Comparison of ENCODE assay signal across 13 cellular contexts in genomic region chr6:3419624-3420272, GRCh38. TPM values are rescaled to one million over a fixed set of nuclear protein-coding genes. Genes with fewer than 3 reads are reported as not detected.
DNase-seq lines count a peak whose midpoint lies in the region; ATAC-seq and TF ChIP-seq lines count a peak whose summit lies in the region.
"Had no signal": no experiment of that assay in that cellular context is flagged by ENCODE, and none has a peak within 500 bp of the region (broad histone marks: within the 10 kb centered on the region; RNA-seq: fewer than 3 reads in every experiment).

No MANE protein-coding gene starts in this region.

- peaks cover 8% of the 10 kb centered on the region for H3K27me3 Mint-ChIP-seq in GM23338 (ENCODE audit: insufficient read depth, low read depth, poor library complexity)
- H3K27me3 Mint-ChIP-seq in Calu3 (ENCODE audit: unreplicated experiment) = no peaks in the 10 kb centered on the region
- H3K27me3 Mint-ChIP-seq: CD4-positive, alpha-beta T cell had no signal

- H3K27ac Mint-ChIP-seq in GM23338 = peak overlapping the region; percentile 89
- H3K27ac Mint-ChIP-seq in Calu3 (ENCODE audit: unreplicated experiment) = no peak overlapping the region
- H3K27ac Mint-ChIP-seq: activated naive CD8-positive, alpha-beta T cell treated with anti-CD3 and anti-CD28 coated beads, Interleukin-2, amount 50 U/mL, for 24 hours; CD4-positive, alpha-beta T cell had no signal

- ATAC-seq in GM23338 (no peak), HG03571 (IDR thresholded peaks at IDR 0.05; ENCODE audit: unreplicated experiment) (no peak), HG03175 (IDR thresholded peaks at IDR 0.05; ENCODE audit: unreplicated experiment) (no peak)
- ATAC-seq: activated naive CD8-positive, alpha-beta T cell treated with anti-CD3 and anti-CD28 coated beads, Interleukin-2, amount 50 U/mL, for 24 hours; Right ventricle myocardium inferior; stimulated activated naive CD8-positive, alpha-beta T cell treated with anti-CD3 and anti-CD28 coated beads, Interleukin-15, Interleukin-2, amounts not matched to agents 100 U/mL and 50 U/mL, for 24 hours had no signal

- in situ Hi-C loops in GM13977 (cut with MboI; ENCODE audit: low pct_unique_long_range_greater_than_20kb, low sequenced_read_pairs, unreplicated experiment) = no loop called here

- H3K4me1 Mint-ChIP-seq in GM23338 (peaks cover 98% of the 10 kb centered on the region), Calu3 (ENCODE audit: low read depth, unreplicated experiment) (peaks cover 15% of the 10 kb centered on the region)

- H3K4me3 ChIP-seq in GM23338 (no peak overlapping the region), adrenal gland (no peak overlapping the region), iPS-20b (ENCODE audit: low read length) (no peak overlapping the region)

- H2AFZ ChIP-seq in GM23338 = no peak overlapping the region

- H3K27ac ChIP-seq in GM23338 (ENCODE audit: low read depth) (peak overlapping the region; percentile 6; the same call in 1 of the 2 replicates), adrenal gland (no peak overlapping the region), iPS-20b (ENCODE audit: low read length) (peak overlapping the region; percentile 4)

- H3K36me3 Mint-ChIP-seq in GM23338 (ENCODE audit: low read depth) (peaks cover 12% of the 10 kb centered on the region; the same call in 2 of the 3 replicates), Calu3 (ENCODE audit: insufficient read depth, unreplicated experiment) (peaks cover 4% of the 10 kb centered on the region)

- no peaks in the 10 kb centered on the region for H3K9me2 ChIP-seq in GM23338 (ENCODE audit: insufficient read depth)

- H3K4me1 ChIP-seq in GM23338 (ENCODE audit: insufficient read depth) (peaks cover 87% of the 10 kb centered on the region), adrenal gland (replicated peaks in 1 of 2) (no peaks in the 10 kb centered on the region), iPS-20b (ENCODE audit: insufficient read depth, low read length) (peaks cover 75% of the 10 kb centered on the region)

- H4K20me1 ChIP-seq in GM23338 (replicated peaks; ENCODE audit: insufficient read depth) = no peaks in the 10 kb centered on the region

- BruUV-seq in Calu3 (replicated peaks; lab: Mats Ljungman, UMichigan) = no TSS peak

- no peaks in the 10 kb centered on the region for H3K27me3 ChIP-seq in GM23338 (ENCODE audit: insufficient read depth)
- no peaks in the 10 kb centered on the region for H3K27me3 ChIP-seq in adrenal gland
- no peaks in the 10 kb centered on the region for H3K27me3 ChIP-seq in iPS-20b (ENCODE audit: insufficient read depth, low read length)

- H3K9me3 Mint-ChIP-seq in GM23338 (no peaks in the 10 kb centered on the region), Calu3 (ENCODE audit: low read depth, unreplicated experiment) (no peaks in the 10 kb centered on the region)
- H3K9me3 Mint-ChIP-seq: activated naive CD8-positive, alpha-beta T cell treated with anti-CD3 and anti-CD28 coated beads, Interleukin-2, amount 50 U/mL, for 24 hours; CD4-positive, alpha-beta T cell had no signal

- CTCF ChIA-PET in Calu3 (lab: Charles Lee) = no interaction called here

- H3K36me3 ChIP-seq in GM23338 (ENCODE audit: insufficient read depth) = no peaks in the 10 kb centered on the region
- H3K36me3 ChIP-seq in adrenal gland (replicated peaks in 1 of 2) = no peaks in the 10 kb centered on the region
- H3K36me3 ChIP-seq in iPS-20b (ENCODE audit: insufficient read depth, low read depth, low read length) = no peaks in the 10 kb centered on the region

- peak overlapping the region; percentile 24 for H3K4me2 ChIP-seq in GM23338

- TF ChIP-seq POLR2A in adrenal gland (IDR thresholded peaks at IDR 0.05) = no peak

- no peak for TF ChIP-seq CTCF in GM23338 (conservative IDR thresholded peaks at IDR 0.05; ENCODE audit: low read depth in 2 of 2)
- no peak for TF ChIP-seq CTCF in adrenal gland (IDR thresholded peaks at IDR 0.05)
- TF ChIP-seq CTCF in Calu3 (IDR thresholded peaks at IDR 0.05; ENCODE audit: unreplicated experiment) = no peak
- no peak for TF ChIP-seq CTCF in GM13977 (IDR thresholded peaks at IDR 0.05; ENCODE audit: extremely low read depth, insufficient read depth, missing control alignments)

- WGBS in adrenal gland, 4 donors = 55 to 70% (median 60%) methylated on average over 3 of the region's 3 CpGs

- no peaks in the 10 kb centered on the region for H3K9me3 ChIP-seq in adrenal gland (replicated peaks in 1 of 3)
- H3K9me3 ChIP-seq in iPS-20b (ENCODE audit: insufficient read depth, low read depth, low read length) = no peaks in the 10 kb centered on the region

- H3K4me3 Mint-ChIP-seq in GM23338 (no peak overlapping the region; the same call in 2 of the 3 replicates), Calu3 (ENCODE audit: low read depth, unreplicated experiment) (no peak overlapping the region)
- H3K4me3 Mint-ChIP-seq: activated naive CD8-positive, alpha-beta T cell treated with anti-CD3 and anti-CD28 coated beads, Interleukin-2, amount 50 U/mL, for 24 hours; CD4-positive, alpha-beta T cell had no signal

- intact Hi-C loops in adrenal gland (cut with DNase I) = loop anchor here in 1 of 2 donors (10.0 kb wide), 1 partner anchor 315 kb away; no protein-coding TSS in a partner anchor
- intact Hi-C loops in Calu3 (cut with micrococcal nuclease; ENCODE audit: unreplicated experiment) = loop anchor here (10.0 kb wide), 1 partner anchor 145 kb away; no protein-coding TSS in a partner anchor

- H3K79me2 ChIP-seq in GM23338 (replicated peaks; ENCODE audit: insufficient read depth) = peaks cover 61% of the 10 kb centered on the region

- DNase-seq in A172 (ENCODE audit: low spot score) (peak; percentile 72), GM23338 (ENCODE audit: low spot score) (no peak), adrenal gland (peak in 4 of 7 donors; percentile 34 to 59 (median 46)), Calu3 (no peak), GM13977 (ENCODE audit: low spot score) (no peak)
- DNase-seq: activated naive CD8-positive, alpha-beta T cell treated with anti-CD3 and anti-CD28 coated beads, Interleukin-2, amount 50 U/mL, for 24 hours; CD4-positive, alpha-beta T cell; NCI-H1436; stimulated activated naive CD8-positive, alpha-beta T cell treated with anti-CD3 and anti-CD28 coated beads, Interleukin-15, Interleukin-2, amounts not matched to agents 100 U/mL and 50 U/mL, for 24 hours had no signal

- no peak overlapping the region for H3K9ac ChIP-seq in iPS-20b (ENCODE audit: low read depth, low read length)

- peaks cover 25% of the 10 kb centered on the region for H3F3A ChIP-seq in GM23338 (replicated peaks; ENCODE audit: low read depth)

TF ChIP-seq in GM23338, 12 proteins besides CTCF, POLR2A, EP300 and RAD21 (continues in another document):
- TF ChIP-seq NANOG (IDR thresholded peaks at IDR 0.05; ENCODE audit: borderline replicate concordance) = no peak
- TF ChIP-seq EZH2 (IDR thresholded peaks at IDR 0.05; ENCODE audit: low read depth, unreplicated experiment) = no peak
- no peak for TF ChIP-seq CREB1 (CRISPR knock-in tag; IDR thresholded peaks at IDR 0.05; ENCODE audit: low read depth)
- TF ChIP-seq ZNF331 (CRISPR knock-in tag; IDR thresholded peaks at IDR 0.05; ENCODE audit: low read depth) = no peak
- TF ChIP-seq STAT1 (IDR thresholded peaks at IDR 0.05; ENCODE audit: unreplicated experiment) = no peak
- no peak for TF ChIP-seq EZH2phosphoT487 (IDR thresholded peaks at IDR 0.05; ENCODE audit: unreplicated experiment)

RNA-seq across cellular contexts. Expression of gene SLC22A23, which starts 37.1 kb away (rescaled TPM):
- total RNA-seq in A172 (2014; rRNA removed; shearing (Covaris generic)) = 6.5 and 8.2 TPM in 2 replicates
- 38.3 TPM in 2 replicates for total RNA-seq in GM23338 (2014; rRNA removed; shearing (Covaris generic))
- polyA plus RNA-seq in GM23338 (2016; fragmentation: Nextera tagmentation; extraction: Ambion mirVana) (6.1 and 7.0 TPM in 2 replicates), adrenal gland (1 to 10 TPM; 2.3 to 2.7 (median 2.5) TPM)
- total RNA-seq in adrenal gland (10 to 100 TPM in 3 of 8 donors, 1 to 10 TPM in 5; 4.0 to 18.5 (median 7.1) TPM), Calu3 (2022) (3.9 and 4.3 TPM in 2 replicates)

Comparison
In these comparisons a context has a peak if more than half of its experiments do, and no peak if none do; other contexts are left out.
1. DNase-seq: peak in A172 (single experiment) and adrenal gland (4 of 7); none in GM23338 (single experiment), Calu3 (single experiment) and GM13977 (single experiment).
2. H3K27ac ChIP-seq: peak in GM23338 (single experiment) and iPS-20b (single experiment); none in adrenal gland (0 of 5).